Comparison of ENCODE assay signal across 15 cellular contexts in the genomic region with DNA sequence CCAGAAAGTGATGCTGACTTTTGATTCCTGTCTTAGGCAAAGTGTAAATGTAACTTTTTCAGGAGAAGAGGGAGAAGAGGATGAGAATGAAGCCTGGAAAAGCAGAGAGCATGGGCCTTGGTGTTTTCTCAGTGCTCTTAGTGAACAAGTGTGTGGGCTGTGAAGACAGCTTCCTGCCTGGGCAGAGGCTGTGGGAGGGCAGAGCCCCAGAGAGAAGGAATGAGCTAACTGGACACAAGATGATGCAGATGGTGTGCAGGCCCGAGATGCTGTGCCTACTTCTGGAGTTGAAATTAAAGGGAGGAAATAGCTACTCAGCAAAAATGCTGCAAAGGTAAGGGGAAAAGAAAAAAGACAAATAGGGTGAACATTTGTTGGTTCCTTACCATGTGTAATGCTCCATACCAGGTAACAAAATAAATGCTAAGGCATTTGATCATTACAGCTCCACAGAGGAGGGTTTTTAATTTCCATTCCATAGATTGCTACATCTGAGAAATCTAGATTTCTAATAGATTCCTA.
"Had no signal": no experiment of that assay in that cellular context is flagged by ENCODE, and none has a peak within 500 bp of the region (broad histone marks: within the 10 kb centered on the region; RNA-seq: fewer than 3 reads in every experiment).

No MANE protein-coding gene starts in this region.

- H3K27me3 ChIP-seq: hepatocyte, ovary, thyroid gland, vagina had no signal

- H3K27me3 Mint-ChIP-seq: activated CD4-positive, alpha-beta memory T cell treated with anti-CD3 and anti-CD28 coated beads for 36 hours had no signal

- H3K4me1 ChIP-seq: thyroid gland, vagina had no signal

- H3K36me3 ChIP-seq: ovary, thyroid gland, vagina had no signal

- H3K4me3 ChIP-seq: hepatocyte, ovary, thyroid gland, vagina had no signal

- H3K36me3 Mint-ChIP-seq: activated CD4-positive, alpha-beta memory T cell treated with anti-CD3 and anti-CD28 coated beads for 36 hours had no signal

- H3K4me1 Mint-ChIP-seq: activated naive CD8-positive, alpha-beta T cell treated with anti-CD3 and anti-CD28 coated beads, Interleukin-2, amount 50 U/mL, for 24 hours had no signal

- ATAC-seq: activated naive CD8-positive, alpha-beta T cell treated with anti-CD3 and anti-CD28 coated beads, Interleukin-2, amount 50 U/mL, for 24 hours; left ventricle myocardium superior had no signal

- H3K9me3 ChIP-seq: ovary, thyroid gland, vagina had no signal

- H3K4me2 ChIP-seq: hepatocyte had no signal

- FAIRE-seq: small intestine had no signal

- H3K79me2 ChIP-seq: hepatocyte had no signal

- H3K27ac Mint-ChIP-seq: activated CD4-positive, alpha-beta memory T cell treated with anti-CD3 and anti-CD28 coated beads for 36 hours; activated naive CD8-positive, alpha-beta T cell treated with anti-CD3 and anti-CD28 coated beads, Interleukin-2, amount 50 U/mL, for 24 hours had no signal

- H3K4me3 Mint-ChIP-seq: activated CD4-positive, alpha-beta memory T cell treated with anti-CD3 and anti-CD28 coated beads for 36 hours; activated naive CD8-positive, alpha-beta T cell treated with anti-CD3 and anti-CD28 coated beads, Interleukin-2, amount 50 U/mL, for 24 hours had no signal

- DNase-seq: activated CD4-positive, alpha-beta memory T cell treated with anti-CD3 and anti-CD28 coated beads for 36 hours; activated CD4-positive, alpha-beta T cell treated with anti-CD3 and anti-CD28 coated beads for 1 hour; activated CD8-positive, alpha-beta memory T cell treated with anti-CD3 and anti-CD28 coated beads, Interleukin-2, amount 50 U/mL, for 48 hours; activated naive CD4-positive, alpha-beta T cell; activated naive CD8-positive, alpha-beta T cell treated with anti-CD3 and anti-CD28 coated beads, Interleukin-2, amount 50 U/mL, for 24 hours; cortex of kidney; effector CD8-positive, alpha-beta T cell; left ventricle myocardium superior; mesendoderm; ovary; small intestine; T-helper 2 cell; thyroid gland had no signal

- H2AFZ ChIP-seq: hepatocyte had no signal

- H3K27ac ChIP-seq: hepatocyte, ovary, thyroid gland, vagina had no signal
